In the genomic region with DNA sequence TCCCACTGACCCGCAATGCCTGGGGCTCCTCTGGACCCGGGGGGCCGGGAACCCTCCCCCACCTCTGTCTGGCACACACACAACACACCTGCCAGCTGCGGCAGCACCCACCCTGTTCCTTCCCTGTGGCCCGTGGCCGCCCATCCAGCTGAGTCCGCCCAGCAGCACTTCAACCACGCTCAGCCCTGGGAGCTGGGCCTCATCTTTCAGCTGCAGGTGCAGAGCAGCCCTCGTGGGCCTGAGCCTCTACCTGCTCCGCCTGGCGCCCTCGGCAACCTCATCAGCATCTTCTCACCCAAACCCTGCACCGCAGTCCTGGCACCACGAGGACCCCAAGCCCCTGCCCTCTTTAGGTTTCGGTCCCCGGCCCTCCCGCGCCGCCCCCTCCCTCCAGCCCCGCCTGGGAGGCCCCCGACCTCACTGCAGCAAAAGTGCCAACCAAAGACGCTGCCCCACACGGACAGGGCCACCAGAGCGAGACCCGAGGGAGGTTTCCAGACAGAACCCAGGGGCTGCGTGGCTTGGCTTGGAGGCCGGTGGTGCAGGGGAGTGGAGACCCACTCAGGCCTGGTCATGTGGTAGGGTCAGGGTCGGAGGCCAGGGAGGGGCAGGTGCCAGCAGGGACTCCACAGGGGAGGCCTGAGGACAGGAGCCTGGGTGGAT, we compare ENCODE assay signal across 21 cellular contexts. TPM values are rescaled to one million over a fixed set of nuclear protein-coding genes. Genes with fewer than 3 reads are reported as not detected.
DNase-seq lines count a peak whose midpoint lies in the region; ATAC-seq, FAIRE-seq and TF ChIP-seq lines count a peak whose summit lies in the region.
"Had no signal": no experiment of that assay in that cellular context is flagged by ENCODE, and none has a peak within 500 bp of the region (broad histone marks: within the 10 kb centered on the region; RNA-seq: fewer than 3 reads in every experiment).

No MANE protein-coding gene starts in this region.

- 0 out of 2 replicates have a peak overlapping the region, but pooled peaks have one; percentile 65 for H3K4me2 ChIP-seq in HepG2 (ENCODE audit: low read depth, low read length)

- TF ChIP-seq EP300 in HepG2 (IDR thresholded peaks at IDR 0.05; ENCODE audit: low read depth in 2 of 2, low read length in 2 of 2) (no peak), HepG2 (CRISPR knock-in tag; IDR thresholded peaks at IDR 0.05; ENCODE audit: borderline replicate concordance) (no peak)

- FAIRE-seq in HepG2 (lab: Jason Lieb, UNC) = no peak
- FAIRE-seq: D721Med, GM19239 had no signal

- no peak for TF ChIP-seq POLR2A in HepG2 (IDR thresholded peaks at IDR 0.05; ENCODE audit: insufficient read depth in 1 of 2, low read depth in 2 of 2, low read length in 2 of 2)

- TF ChIP-seq CTCF in Panc1 (IDR thresholded peaks at IDR 0.05) (no peak), HepG2 (CRISPR knock-in tag; IDR thresholded peaks at IDR 0.05) (no peak)

- no peak for ATAC-seq in stimulated activated naive CD8-positive, alpha-beta T cell treated with anti-CD3 and anti-CD28 coated beads, Interleukin-15, amount 100 ng/mL, for 72 hours
- ATAC-seq in stimulated activated naive CD8-positive, alpha-beta T cell treated with anti-CD3 and anti-CD28 coated beads, Interleukin-15, Interleukin-2, amounts not matched to agents 100 U/mL and 50 U/mL, for 24 hours = no peak
- peak; percentile 39; the same call in 1 of the 2 replicates for ATAC-seq in Panc1
- ATAC-seq in HepG2 = peak; percentile 31
- ATAC-seq in HG02981 (IDR thresholded peaks at IDR 0.05; ENCODE audit: unreplicated experiment) = no peak
- ATAC-seq in GM18517 (IDR thresholded peaks at IDR 0.05; ENCODE audit: unreplicated experiment) = no peak
- ATAC-seq in HG03432 (IDR thresholded peaks at IDR 0.05; ENCODE audit: unreplicated experiment) = no peak
- ATAC-seq: PC-3, T-cell had no signal

- H3K4me1 Mint-ChIP-seq in stimulated activated naive CD8-positive, alpha-beta T cell treated with anti-CD3 and anti-CD28 coated beads, Interleukin-15, amount 100 ng/mL, for 72 hours = peaks cover 16% of the 10 kb centered on the region
- H3K4me1 Mint-ChIP-seq: activated B cell treated with CpG ODN at 0.5 μM for 24 hours had no signal

- CTCF ChIA-PET in Panc1 (lab: Charles Lee) = no interaction called here
- CTCF ChIA-PET in HepG2 (lab: Yijun Ruan, JAX; ENCODE audit: low intra/inter-chr PET ratio, low total read pairs) = no interaction called here

- TF ChIP-seq RAD21 in HepG2 (CRISPR knock-in tag; IDR thresholded peaks at IDR 0.05) = no peak

- in situ Hi-C loops in Panc1 (cut with HindIII; ENCODE audit: low pct_unique_long_range_greater_than_20kb, low sequenced_read_pairs) = no loop called here
- in situ Hi-C loops in HepG2 (cut with HindIII; ENCODE audit: extremely low pct_ligation_motif_present, low pct_unique_long_range_greater_than_20kb) = no loop called here

- H3K27ac Mint-ChIP-seq in stimulated activated naive CD8-positive, alpha-beta T cell treated with anti-CD3 and anti-CD28 coated beads, Interleukin-15, amount 100 ng/mL, for 72 hours = peak overlapping the region; percentile 83 to 85
- H3K27ac Mint-ChIP-seq: activated B cell treated with CpG ODN at 0.5 μM for 24 hours, nephron progenitor cell had no signal

- no peaks in the 10 kb centered on the region for H3K9me3 ChIP-seq in Panc1 (ENCODE audit: control insufficient read depth, insufficient read depth, low read depth, low read length)
- no peaks in the 10 kb centered on the region for H3K9me3 ChIP-seq in HepG2 (ENCODE audit: low read length)

- H3K27me3 ChIP-seq in Panc1 (ENCODE audit: control insufficient read depth, insufficient read depth, low read length) = no peaks in the 10 kb centered on the region
- H3K27me3 ChIP-seq in HepG2 (ENCODE audit: control insufficient read depth in 1 of 2, insufficient read depth in 2 of 2, low read length in 2 of 2) = no peaks in the 10 kb centered on the region; a peak in 1 of 5 replicates

- no peak for DNase-seq in stimulated activated naive CD8-positive, alpha-beta T cell treated with anti-CD3 and anti-CD28 coated beads, Interleukin-15, amount 100 ng/mL, for 72 hours
- DNase-seq in stimulated activated naive CD8-positive, alpha-beta T cell treated with anti-CD3 and anti-CD28 coated beads, Interleukin-15, Interleukin-2, amounts not matched to agents 100 U/mL and 50 U/mL, for 24 hours = no peak
- no peak for DNase-seq in Panc1 (ENCODE audit: low read depth, low spot score)
- DNase-seq in HepG2 (ENCODE audit: low spot score) = no peak
- DNase-seq in NOMO-1 treated with DMSO at 0.1 percent for 48 hours (lab: John Stamatoyannopoulos, UW; ENCODE audit: unreplicated experiment) = no peak
- DNase-seq: activated B cell treated with CpG ODN at 0.5 μM for 24 hours; activated CD8-positive, alpha-beta memory T cell treated with anti-CD3 and anti-CD28 coated beads for 24 hours; central memory CD4-positive, alpha-beta T cell; effector memory CD4-positive, alpha-beta T cell; mesenchymal stem cell; NCI-H446 treated with DMSO at 0.1 percent for 48 hours; nephron progenitor cell; PC-3; T-cell had no signal

- 60% methylated on average over 10 of the region's 28 CpGs for WGBS in HepG2 (ENCODE audit: low lambda C conversion rate)

- H3K36me3 ChIP-seq in Panc1 (ENCODE audit: control insufficient read depth, insufficient read depth, low read length) = no peaks in the 10 kb centered on the region
- no peaks in the 10 kb centered on the region for H3K36me3 ChIP-seq in HepG2 (replicated peaks in 1 of 2; ENCODE audit: control insufficient read depth in 1 of 2, insufficient read depth in 2 of 2, low read length in 2 of 2)

- no peak overlapping the region for H2AFZ ChIP-seq in HepG2 (ENCODE audit: low read length)

- H3K27ac ChIP-seq in Panc1 (ENCODE audit: low read length) (no peak overlapping the region), HepG2 (ENCODE audit: extremely low read length, insufficient read depth, low read length) (no peak overlapping the region)

- H3K4me3 Mint-ChIP-seq in stimulated activated naive CD8-positive, alpha-beta T cell treated with anti-CD3 and anti-CD28 coated beads, Interleukin-15, amount 100 ng/mL, for 72 hours = no peak overlapping the region
- H3K4me3 Mint-ChIP-seq: activated B cell treated with CpG ODN at 0.5 μM for 24 hours, nephron progenitor cell, T-cell had no signal

- intact Hi-C loops in Panc1 (cut with micrococcal nuclease; ENCODE audit: unreplicated experiment) (no loop called here), HepG2 (cut with micrococcal nuclease; ENCODE audit: unreplicated experiment) (no loop called here)

- H3K27me3 Mint-ChIP-seq in stimulated activated naive CD8-positive, alpha-beta T cell treated with anti-CD3 and anti-CD28 coated beads, Interleukin-15, amount 100 ng/mL, for 72 hours = no peaks in the 10 kb centered on the region
- H3K27me3 Mint-ChIP-seq: activated B cell treated with CpG ODN at 0.5 μM for 24 hours, T-cell had no signal

- no peaks in the 10 kb centered on the region for H3K79me2 ChIP-seq in HepG2 (ENCODE audit: insufficient read depth, low read length)

- no peaks in the 10 kb centered on the region for H3K4me1 ChIP-seq in Panc1 (ENCODE audit: control insufficient read depth, insufficient read depth, low read length)
- H3K4me1 ChIP-seq in HepG2 (ENCODE audit: insufficient read depth, low read length) = peaks cover 45% of the 10 kb centered on the region

- BruUV-seq in Panc1 (replicated peaks; lab: Mats Ljungman, UMichigan) = no TSS peak
- no TSS peak for BruUV-seq in HepG2 (replicated peaks; lab: Mats Ljungman, UMichigan)

- H3K9me3 Mint-ChIP-seq in stimulated activated naive CD8-positive, alpha-beta T cell treated with anti-CD3 and anti-CD28 coated beads, Interleukin-15, amount 100 ng/mL, for 72 hours = no peaks in the 10 kb centered on the region
- H3K9me3 Mint-ChIP-seq: activated B cell treated with CpG ODN at 0.5 μM for 24 hours, T-cell had no signal

- H3K4me3 ChIP-seq in Panc1 (ENCODE audit: low read depth in 2 of 2, low read length in 2 of 2) (no peak overlapping the region), HepG2 (replicated peaks in 1 of 3; ENCODE audit: insufficient read depth in 1 of 3, low read depth in 2 of 3, low read length in 3 of 3) (no peak overlapping the region)

- no peak overlapping the region for H3K9ac ChIP-seq in HepG2 (ENCODE audit: insufficient read depth, low read depth, low read length)

- POLR2A ChIA-PET in Panc1 (lab: Charles Lee) (no interaction called here), HepG2 (lab: Yijun Ruan, JAX) (no interaction called here)

- H4K20me1 ChIP-seq in HepG2 (ENCODE audit: insufficient read depth, low read length) = no peaks in the 10 kb centered on the region

RNA-seq across cellular contexts. Expression of a gene that starts 39.4 kb away (rescaled TPM):
- total RNA-seq in Panc1 (2021; ENCODE audit: unreplicated experiment) (9.2 TPM), HepG2 (2016; rRNA removed; fragmentation: Illumina TruSeq; extraction: Trizol) (1.3 and 2.7 TPM in 2 replicates)
- polyA plus RNA-seq in Panc1 (2012; ENCODE audit: insufficient read length) = 14.6 TPM
- 1.1 and 1.7 TPM in 2 replicates for total RNA-seq in HepG2 (2016; cell fraction: cytosol; rRNA removed; fragmentation: Illumina TruSeq; extraction: Trizol; ENCODE audit: low read depth)
- total RNA-seq in HepG2 (2016; cell fraction: insoluble cytoplasmic fraction; rRNA removed; fragmentation: Illumina TruSeq; extraction: Trizol) = 1.3 and 3.1 TPM in 2 replicates
- 1.6 and 2.4 TPM in 2 replicates for total RNA-seq in HepG2 (2016; cell fraction: membrane; rRNA removed; fragmentation: Illumina TruSeq; extraction: Trizol)
- 3.0 and 3.1 TPM in 2 replicates for total RNA-seq in HepG2 (2016; cell fraction: nucleus; rRNA removed; fragmentation: Illumina TruSeq; extraction: Trizol)
- polyA plus RNA-seq in HepG2 (2011; rRNA removed) = 4.8 and 9.1 TPM in 2 replicates
- 1.6 and 3.2 TPM in 2 replicates for polyA plus RNA-seq in HepG2 (2011; cell fraction: cytosol; rRNA removed)
- 82.5 and 82.6 TPM in 2 replicates for polyA plus RNA-seq in HepG2 (2011; cell fraction: nucleus; rRNA removed)
- 4.7 and 9.6 TPM in 2 replicates for polyA plus RNA-seq in HepG2 (2012)
- polyA plus RNA-seq in HepG2 (2016; cell fraction: cytosol; fragmentation: Illumina TruSeq; extraction: Trizol; ENCODE audit: low read depth) = 3.8 and 4.6 TPM in 2 replicates
- 2.3 and 2.8 TPM in 2 replicates for polyA plus RNA-seq in HepG2 (2016; cell fraction: insoluble cytoplasmic fraction; fragmentation: Illumina TruSeq; extraction: Trizol; ENCODE audit: low read depth)
- 5.3 and 6.7 TPM in 2 replicates for polyA plus RNA-seq in HepG2 (2016; cell fraction: membrane; fragmentation: Illumina TruSeq; extraction: Trizol; ENCODE audit: low read depth)
- 8.9 and 9.7 TPM in 2 replicates for polyA plus RNA-seq in HepG2 (2016; cell fraction: nucleus; fragmentation: Illumina TruSeq; extraction: Trizol; ENCODE audit: insufficient read depth, low read depth)
- 3.4 and 4.2 TPM in 2 replicates for polyA minus RNA-seq in HepG2 (2011; rRNA and poly(A)+ RNA removed; ENCODE audit: low replicate concordance)
- polyA minus RNA-seq in HepG2 (2011; cell fraction: cytosol; rRNA and poly(A)+ RNA removed) = 0.62 and 2.6 TPM in 2 replicates
- 6.6 and 9.0 TPM in 2 replicates for polyA minus RNA-seq in HepG2 (2011; cell fraction: nucleus; rRNA and poly(A)+ RNA removed)

RNA-seq across cellular contexts. Expression of a gene that starts 39.6 kb away (rescaled TPM):
- total RNA-seq in Panc1 (2021; ENCODE audit: unreplicated experiment) = 3.7 TPM
- polyA plus RNA-seq in Panc1 (2012; ENCODE audit: insufficient read length) = 5.5 TPM
- total RNA-seq in HepG2 (2016; rRNA removed; fragmentation: Illumina TruSeq; extraction: Trizol) = 0.63 and 1.2 TPM in 2 replicates
- total RNA-seq in HepG2 (2016; cell fraction: cytosol; rRNA removed; fragmentation: Illumina TruSeq; extraction: Trizol; ENCODE audit: low read depth) = 0.81 and 1.1 TPM in 2 replicates
- 0.82 and 1.9 TPM in 2 replicates for total RNA-seq in HepG2 (2016; cell fraction: insoluble cytoplasmic fraction; rRNA removed; fragmentation: Illumina TruSeq; extraction: Trizol)
- total RNA-seq in HepG2 (2016; cell fraction: membrane; rRNA removed; fragmentation: Illumina TruSeq; extraction: Trizol) = 0.46 and 1.00 TPM in 2 replicates
- total RNA-seq in HepG2 (2016; cell fraction: nucleus; rRNA removed; fragmentation: Illumina TruSeq; extraction: Trizol) = 1.6 and 2.0 TPM in 2 replicates
- 0.78 and 2.1 TPM in 2 replicates for polyA plus RNA-seq in HepG2 (2011; rRNA removed)
- 0.53 and 1.0 TPM in 2 replicates for polyA plus RNA-seq in HepG2 (2011; cell fraction: cytosol; rRNA removed)
- polyA plus RNA-seq in HepG2 (2011; cell fraction: nucleus; rRNA removed) = 17.1 and 17.5 TPM in 2 replicates
- 0.76 and 1.0 TPM in 2 replicates for polyA plus RNA-seq in HepG2 (2012)
- 0.60 and 0.67 TPM in 2 replicates for polyA plus RNA-seq in HepG2 (2016; cell fraction: cytosol; fragmentation: Illumina TruSeq; extraction: Trizol; ENCODE audit: low read depth)
- polyA plus RNA-seq in HepG2 (2016; cell fraction: insoluble cytoplasmic fraction; fragmentation: Illumina TruSeq; extraction: Trizol; ENCODE audit: low read depth) = 0.39 and 0.46 TPM in 2 replicates
- 0.44 and 0.56 TPM in 2 replicates for polyA plus RNA-seq in HepG2 (2016; cell fraction: membrane; fragmentation: Illumina TruSeq; extraction: Trizol; ENCODE audit: low read depth)
- polyA plus RNA-seq in HepG2 (2016; cell fraction: nucleus; fragmentation: Illumina TruSeq; extraction: Trizol; ENCODE audit: insufficient read depth, low read depth) = 3.7 and 3.8 TPM in 2 replicates
- 0.44 and 0.61 TPM in 2 replicates for polyA minus RNA-seq in HepG2 (2011; rRNA and poly(A)+ RNA removed; ENCODE audit: low replicate concordance)
- 0.44 TPM in 1 of 2 replicates, not detected in the other for polyA minus RNA-seq in HepG2 (2011; cell fraction: cytosol; rRNA and poly(A)+ RNA removed)
- polyA minus RNA-seq in HepG2 (2011; cell fraction: nucleus; rRNA and poly(A)+ RNA removed) = 1.8 and 3.4 TPM in 2 replicates

RNA-seq across cellular contexts. Expression of a gene that starts 57.6 kb away (rescaled TPM):
- total RNA-seq in Panc1 (2021; ENCODE audit: unreplicated experiment) (3.9 TPM), HepG2 (2016; rRNA removed; fragmentation: Illumina TruSeq; extraction: Trizol) (0.21 and 0.44 TPM in 2 replicates)
- polyA plus RNA-seq in Panc1 (2012; ENCODE audit: insufficient read length) = 4.2 TPM
- total RNA-seq in HepG2 (2016; cell fraction: cytosol; rRNA removed; fragmentation: Illumina TruSeq; extraction: Trizol; ENCODE audit: low read depth) = 0.09 and 0.20 TPM in 2 replicates
- 0.33 and 0.43 TPM in 2 replicates for total RNA-seq in HepG2 (2016; cell fraction: insoluble cytoplasmic fraction; rRNA removed; fragmentation: Illumina TruSeq; extraction: Trizol)
- total RNA-seq in HepG2 (2016; cell fraction: membrane; rRNA removed; fragmentation: Illumina TruSeq; extraction: Trizol) = 0.21 and 0.37 TPM in 2 replicates
- total RNA-seq in HepG2 (2016; cell fraction: nucleus; rRNA removed; fragmentation: Illumina TruSeq; extraction: Trizol) = 0.28 and 0.34 TPM in 2 replicates
- 0.26 and 0.38 TPM in 2 replicates for polyA plus RNA-seq in HepG2 (2011; rRNA removed)
- 0.21 and 0.30 TPM in 2 replicates for polyA plus RNA-seq in HepG2 (2011; cell fraction: cytosol; rRNA removed)
- 3.0 and 3.2 TPM in 2 replicates for polyA plus RNA-seq in HepG2 (2011; cell fraction: nucleus; rRNA removed)
- polyA plus RNA-seq in HepG2 (2012) = 0.35 and 0.44 TPM in 2 replicates
- polyA plus RNA-seq in HepG2 (2016; cell fraction: cytosol; fragmentation: Illumina TruSeq; extraction: Trizol; ENCODE audit: low read depth) = 0.05 and 0.14 TPM in 2 replicates
- 0.25 TPM in 1 of 2 replicates, not detected in the other for polyA plus RNA-seq in HepG2 (2016; cell fraction: insoluble cytoplasmic fraction; fragmentation: Illumina TruSeq; extraction: Trizol; ENCODE audit: low read depth)
- polyA plus RNA-seq in HepG2 (2016; cell fraction: membrane; fragmentation: Illumina TruSeq; extraction: Trizol; ENCODE audit: low read depth) = 0.08 and 0.15 TPM in 2 replicates
- polyA plus RNA-seq in HepG2 (2016; cell fraction: nucleus; fragmentation: Illumina TruSeq; extraction: Trizol; ENCODE audit: insufficient read depth, low read depth) = 0.79 and 0.97 TPM in 2 replicates
- polyA minus RNA-seq in HepG2 (2011; rRNA and poly(A)+ RNA removed; ENCODE audit: low replicate concordance) = 0.26 TPM in 1 of 2 replicates, not detected in the other
- polyA minus RNA-seq in HepG2 (2011; cell fraction: cytosol; rRNA and poly(A)+ RNA removed) = not detected in 2 replicates
- polyA minus RNA-seq in HepG2 (2011; cell fraction: nucleus; rRNA and poly(A)+ RNA removed) = 0.26 and 0.37 TPM in 2 replicates
- total RNA-seq: activated B cell treated with CpG ODN at 0.5 μM for 24 hours, PC-3, T-cell, temporal lobe had no signal
- polyA plus RNA-seq: fibroblast of lung had no signal

Comparison
In these comparisons a context has a peak if more than half of its experiments do, and no peak if none do; other contexts are left out.
1. ATAC-seq: peak in Panc1 (single experiment) and HepG2 (single experiment); none in stimulated activated naive CD8-positive, alpha-beta T cell treated with anti-CD3 and anti-CD28 coated beads, Interleukin-15, amount 100 ng/mL, for 72 hours (single experiment), stimulated activated naive CD8-positive, alpha-beta T cell treated with anti-CD3 and anti-CD28 coated beads, Interleukin-15, Interleukin-2, amounts not matched to agents 100 U/mL and 50 U/mL, for 24 hours (single experiment), HG02981 (single experiment), GM18517 (single experiment) and HG03432 (single experiment).